In the genomic region with DNA sequence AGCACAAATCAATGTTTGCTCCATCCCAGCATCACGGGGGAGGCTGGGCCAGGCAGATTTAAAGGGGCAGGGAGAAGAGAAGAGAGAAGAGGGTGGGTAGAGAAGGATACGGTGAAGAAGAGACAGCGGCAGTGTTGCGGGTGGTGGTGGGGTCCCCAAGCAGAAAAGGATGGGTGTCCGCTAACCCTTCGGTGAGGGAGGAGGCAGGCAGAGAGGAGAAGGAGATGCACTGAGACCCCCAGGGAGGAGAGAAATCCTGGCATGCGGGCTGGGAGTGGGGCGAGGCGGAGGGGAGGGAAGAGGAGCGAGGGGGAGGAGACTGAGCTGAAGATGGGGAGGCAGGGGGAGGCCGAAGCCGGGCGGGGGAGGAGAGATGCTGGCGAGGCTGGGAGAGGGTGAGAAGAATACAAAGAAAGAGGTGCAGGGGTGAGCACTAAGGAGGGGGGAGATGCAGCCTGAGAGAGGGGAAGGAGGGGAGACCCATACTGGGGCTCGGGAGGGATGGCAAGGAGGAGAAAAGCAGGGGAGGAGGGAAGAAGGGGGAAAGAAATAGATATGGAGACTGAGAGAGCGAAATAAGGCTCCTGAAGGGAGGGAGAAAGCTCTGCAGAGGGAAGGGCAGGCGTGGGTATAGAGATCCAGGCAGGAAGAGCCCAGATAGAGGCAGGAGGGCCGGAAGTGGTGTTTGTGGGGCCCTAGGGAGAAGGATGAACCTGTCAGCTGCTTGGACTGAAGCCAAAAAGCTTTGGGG, we compare ENCODE assay signal across 10 cellular contexts. TPM values are rescaled to one million over a fixed set of nuclear protein-coding genes. Genes with fewer than 3 reads are reported as not detected.
DNase-seq lines count a peak whose midpoint lies in the region; ATAC-seq lines count a peak whose summit lies in the region.
"Had no signal": no experiment of that assay in that cellular context is flagged by ENCODE, and none has a peak within 500 bp of the region (broad histone marks: within the 10 kb centered on the region; RNA-seq: fewer than 3 reads in every experiment).

JPH4 (minus strand) TSS at position 231 of the 751 bp plus-strand sequence. CDS start 1,337 bp downstream, outside the sequence.

- H3K4me3 Mint-ChIP-seq in naive thymus-derived CD8-positive, alpha-beta T cell, result peak within 1 kb of the TSS in 8 of 10 donors; percentile 18 to 79 (median 52)
- no peak within 1 kb of the TSS for H3K4me3 Mint-ChIP-seq in natural killer cell treated with Interleukin-12 subunit alpha and Interleukin-12 subunit beta and Interleukin-15 and Interleukin-18, amount 100 ng/mL, for 72 hours

- peak; percentile 78 for DNase-seq in COLO668 (lab: John Stamatoyannopoulos, UW; ENCODE audit: unreplicated experiment)
- peak; percentile 41 for DNase-seq in NCI-H1092 treated with DMSO at 0.1 percent for 48 hours (lab: John Stamatoyannopoulos, UW)
- DNase-seq in cerebellum (ENCODE audit: low spot score), result peak; percentile 94
- no peak for DNase-seq in naive thymus-derived CD8-positive, alpha-beta T cell
- no peak for DNase-seq in activated naive CD4-positive, alpha-beta T cell treated with anti-CD3 and anti-CD28 coated beads, Interleukin-2, amount 50 U/mL, for 16 hours
- DNase-seq in natural killer cell treated with Interleukin-12 subunit alpha and Interleukin-12 subunit beta and Interleukin-15 and Interleukin-18, amount 100 ng/mL, for 72 hours (ENCODE audit: low spot score), result no peak

- ATAC-seq in naive thymus-derived CD8-positive, alpha-beta T cell, result no peak
- ATAC-seq in GM18907 (IDR thresholded peaks at IDR 0.05; ENCODE audit: unreplicated experiment), result no peak
- ATAC-seq in HG03354 (IDR thresholded peaks at IDR 0.05; ENCODE audit: poor library complexity, severe bottlenecking, unreplicated experiment), result no peak
- no peak for ATAC-seq in natural killer cell treated with Interleukin-12 subunit alpha and Interleukin-12 subunit beta and Interleukin-15 and Interleukin-18, amount 100 ng/mL, for 72 hours

- peaks cover 20 to 80% (median 40%) of the 10 kb centered on the region in 5 donors for H3K27me3 Mint-ChIP-seq in naive thymus-derived CD8-positive, alpha-beta T cell
- H3K27me3 Mint-ChIP-seq in natural killer cell treated with Interleukin-12 subunit alpha and Interleukin-12 subunit beta and Interleukin-15 and Interleukin-18, amount 100 ng/mL, for 72 hours, result peaks cover 40% of the 10 kb centered on the region in 2 donors

- H3K27ac Mint-ChIP-seq in naive thymus-derived CD8-positive, alpha-beta T cell, result peak within 1 kb of the TSS in 2 of 10 donors; percentile 44 to 80
- H3K27ac Mint-ChIP-seq in natural killer cell treated with Interleukin-12 subunit alpha and Interleukin-12 subunit beta and Interleukin-15 and Interleukin-18, amount 100 ng/mL, for 72 hours, result peak within 1 kb of the TSS in 1 of 2 donors; percentile 28

- H3K9me3 Mint-ChIP-seq in naive thymus-derived CD8-positive, alpha-beta T cell, result no peaks in the 10 kb centered on the region
- no peaks in the 10 kb centered on the region for H3K9me3 Mint-ChIP-seq in natural killer cell treated with Interleukin-12 subunit alpha and Interleukin-12 subunit beta and Interleukin-15 and Interleukin-18, amount 100 ng/mL, for 72 hours

- H3K36me3 Mint-ChIP-seq in naive thymus-derived CD8-positive, alpha-beta T cell, result no peaks in the 10 kb centered on the region
- no peaks in the 10 kb centered on the region for H3K36me3 Mint-ChIP-seq in natural killer cell treated with Interleukin-12 subunit alpha and Interleukin-12 subunit beta and Interleukin-15 and Interleukin-18, amount 100 ng/mL, for 72 hours

- POLR2A ChIA-PET in naive thymus-derived CD8-positive, alpha-beta T cell (lab: Charles Lee), result interaction anchor here (0.6 to 0.7 kb wide), 2 partner anchors 11 to 287 kb away, joined by 4 to 5 read pairs; no protein-coding TSS in a partner anchor

- peaks cover 13 to 32% (median 18%) of the 10 kb centered on the region in 4 donors for H3K4me1 Mint-ChIP-seq in naive thymus-derived CD8-positive, alpha-beta T cell
- H3K4me1 Mint-ChIP-seq in natural killer cell treated with Interleukin-12 subunit alpha and Interleukin-12 subunit beta and Interleukin-15 and Interleukin-18, amount 100 ng/mL, for 72 hours (ENCODE audit: low read depth in 2 of 2), result peaks cover 0 to 15% of the 10 kb centered on the region in 2 donors

RNA-seq across cellular contexts. Expression of gene JPH4, which starts in this region (rescaled TPM):
- total RNA-seq in cerebellum, result 33.3 TPM
- total RNA-seq in naive thymus-derived CD8-positive, alpha-beta T cell, result not detected
- polyA plus RNA-seq in naive thymus-derived CD8-positive, alpha-beta T cell, result under 1 TPM in 2 of 3 donors, not detected in 1; 0.07 to 0.29 TPM
- under 1 TPM in 1 of 2 donors, not detected in 1; 0.07 TPM for total RNA-seq in natural killer cell treated with Interleukin-12 subunit alpha and Interleukin-12 subunit beta and Interleukin-15 and Interleukin-18, amount 100 ng/mL, for 72 hours
- total RNA-seq: fibroblast of lung, NCI-H460 had no signal
- polyA plus RNA-seq: fibroblast of lung had no signal

Comparison
In these comparisons a context has a peak if more than half of its experiments do, and no peak if none do; other contexts are left out.
1. RNA of gene JPH4 (total RNA-seq): 33.3 TPM in cerebellum (single experiment); 0.07 TPM in natural killer cell treated with Interleukin-12 subunit alpha and Interleukin-12 subunit beta and Interleukin-15 and Interleukin-18, amount 100 ng/mL, for 72 hours and not detected in naive thymus-derived CD8-positive, alpha-beta T cell; every median in the first group is over 10 times any median in the second.
2. DNase-seq: peak in COLO668 (single experiment), NCI-H1092 treated with DMSO at 0.1 percent for 48 hours (single experiment) and cerebellum (single experiment); none in naive thymus-derived CD8-positive, alpha-beta T cell (0 of 10), activated naive CD4-positive, alpha-beta T cell treated with anti-CD3 and anti-CD28 coated beads, Interleukin-2, amount 50 U/mL, for 16 hours (single experiment) and natural killer cell treated with Interleukin-12 subunit alpha and Interleukin-12 subunit beta and Interleukin-15 and Interleukin-18, amount 100 ng/mL, for 72 hours (single experiment).